19 cellular contexts compared by ENCODE assay signal in the genomic region with DNA sequence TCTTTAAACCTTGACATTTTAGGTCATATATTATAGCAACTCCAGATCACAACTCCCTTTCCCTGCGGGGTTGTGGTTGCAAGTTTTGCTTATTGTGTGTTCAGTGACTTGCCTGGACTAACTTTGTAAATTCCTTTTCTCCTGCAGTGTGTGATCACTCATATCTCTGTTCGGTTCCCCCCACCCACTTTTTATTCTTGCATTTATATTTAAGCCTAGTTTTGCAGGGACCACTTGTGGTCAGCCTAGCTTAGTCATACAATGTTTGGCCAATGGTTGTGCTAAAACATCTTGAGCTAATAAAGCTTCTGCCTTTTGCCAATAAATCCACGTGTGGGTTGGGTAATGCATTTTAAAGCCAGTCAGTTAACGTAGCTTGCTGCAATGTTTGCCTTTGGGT.
"Had no signal": no experiment of that assay in that cellular context is flagged by ENCODE, and none has a peak within 500 bp of the region (broad histone marks: within the 10 kb centered on the region; RNA-seq: fewer than 3 reads in every experiment).

No MANE protein-coding gene starts in this region.

- DNase-seq: activated CD4-positive, alpha-beta T cell treated with anti-CD3 and anti-CD28 coated beads for 48 hours; activated CD8-positive, alpha-beta T cell treated with anti-CD3 and anti-CD28 coated beads, Interleukin-2, amount 10 ng/mL, durations not matched to agents 7 days and 5 days; activated naive CD4-positive, alpha-beta T cell treated with anti-CD3 and anti-CD28 coated beads, Interleukin-2, amount 10 ng/mL, durations not matched to agents 7 days and 5 days; adrenal gland; effector CD4-positive, alpha-beta T cell; foreskin melanocyte; heart right ventricle; left ventricle myocardium inferior; mesendoderm; occipital lobe; sigmoid colon; stimulated activated CD4-positive, alpha-beta T cell treated with anti-CD3 and anti-CD28 coated beads, Interleukin-4, amount 100 ng/mL, for 1 hour; stimulated activated CD8-positive, alpha-beta memory T cell treated with anti-CD3 and anti-CD28 coated beads, Interleukin-4, amount 100 ng/mL, for 48 hours; stomach; tibial artery had no signal

- H3K36me3 Mint-ChIP-seq: activated naive CD4-positive, alpha-beta T cell treated with anti-CD3 and anti-CD28 coated beads, Interleukin-2, amount 10 ng/mL, durations not matched to agents 7 days and 5 days had no signal

- H3K9me3 ChIP-seq: adrenal gland, prostate gland, tibial artery had no signal

- H3K4me1 ChIP-seq: adrenal gland, heart right ventricle, left ventricle myocardium inferior, prostate gland, sigmoid colon, stomach, tibial artery had no signal

- H3K4me3 ChIP-seq: adrenal gland, heart right ventricle, left ventricle myocardium inferior, prostate gland, sigmoid colon, stomach, tibial artery had no signal

- ATAC-seq: activated CD8-positive, alpha-beta T cell treated with anti-CD3 and anti-CD28 coated beads, Interleukin-2, amount 10 ng/mL, durations not matched to agents 7 days and 5 days; heart right ventricle; SK-N-SH treated with all-trans-retinoic acid at 6 μM for 48 hours; WTC11 had no signal

- H3K36me3 ChIP-seq: adrenal gland, heart right ventricle, left ventricle myocardium inferior, prostate gland, sigmoid colon, stomach, tibial artery had no signal

- H3K4me1 Mint-ChIP-seq: activated naive CD4-positive, alpha-beta T cell treated with anti-CD3 and anti-CD28 coated beads, Interleukin-2, amount 10 ng/mL, durations not matched to agents 7 days and 5 days; nephron had no signal

- H3K27me3 ChIP-seq: sigmoid colon, tibial artery had no signal

- H3K27ac ChIP-seq: adrenal gland, heart right ventricle, left ventricle myocardium inferior, prostate gland, stomach, tibial artery had no signal

- H3K4me3 Mint-ChIP-seq: activated CD8-positive, alpha-beta T cell treated with anti-CD3 and anti-CD28 coated beads, Interleukin-2, amount 10 ng/mL, durations not matched to agents 7 days and 5 days; activated naive CD4-positive, alpha-beta T cell treated with anti-CD3 and anti-CD28 coated beads, Interleukin-2, amount 10 ng/mL, durations not matched to agents 7 days and 5 days; nephron; WTC11 had no signal

- H3K9me3 Mint-ChIP-seq: activated naive CD4-positive, alpha-beta T cell treated with anti-CD3 and anti-CD28 coated beads, Interleukin-2, amount 10 ng/mL, durations not matched to agents 7 days and 5 days had no signal

- H3K27ac Mint-ChIP-seq: activated CD8-positive, alpha-beta T cell treated with anti-CD3 and anti-CD28 coated beads, Interleukin-2, amount 10 ng/mL, durations not matched to agents 7 days and 5 days; activated naive CD4-positive, alpha-beta T cell treated with anti-CD3 and anti-CD28 coated beads, Interleukin-2, amount 10 ng/mL, durations not matched to agents 7 days and 5 days; nephron; WTC11 had no signal
